Comparison of ENCODE assay signal across 23 cellular contexts in genomic region chr6:111583986-111584385, GRCh38. TPM values are rescaled to one million over a fixed set of nuclear protein-coding genes. Genes with fewer than 3 reads are reported as not detected.
DNase-seq lines count a peak whose midpoint lies in the region; ATAC-seq and TF ChIP-seq lines count a peak whose summit lies in the region.
"Had no signal": no experiment of that assay in that cellular context is flagged by ENCODE, and none has a peak within 500 bp of the region (broad histone marks: within the 10 kb centered on the region; RNA-seq: fewer than 3 reads in every experiment).

No MANE protein-coding gene starts in this region.

- peak overlapping the region in 2 of 3 donors; percentile 36 to 37 for H3K27ac Mint-ChIP-seq in CD4-positive, CD25-positive, alpha-beta regulatory T cell
- peak overlapping the region; percentile 45 for H3K27ac Mint-ChIP-seq in mesothelial cell of epicardium
- H3K27ac Mint-ChIP-seq: progenitor cell of endocrine pancreas; stimulated activated effector memory CD8-positive, alpha-beta T cell treated with anti-CD3 and anti-CD28 coated beads, Interleukin-12 subunit alpha, Interleukin-12 subunit beta, amount 100 ng/mL, for 72 hours; T-helper 17 cell had no signal

- H3K4me3 Mint-ChIP-seq in CD4-positive, CD25-positive, alpha-beta regulatory T cell: no peak overlapping the region
- H3K4me3 Mint-ChIP-seq in mesothelial cell of epicardium: no peak overlapping the region
- H3K4me3 Mint-ChIP-seq: memory B cell; stimulated activated effector memory CD8-positive, alpha-beta T cell treated with anti-CD3 and anti-CD28 coated beads, Interleukin-12 subunit alpha, Interleukin-12 subunit beta, amount 100 ng/mL, for 72 hours; T-helper 17 cell had no signal

- H3K4me3 ChIP-seq in CD4-positive, CD25-positive, alpha-beta regulatory T cell (ENCODE audit: low read depth, low read length): no peak overlapping the region
- no peak overlapping the region for H3K4me3 ChIP-seq in adipocyte (ENCODE audit: low read length)
- H3K4me3 ChIP-seq: HAP-1, Peyer's patch, SJSA1 had no signal

- peaks cover 35% of the 10 kb centered on the region for H3K36me3 Mint-ChIP-seq in CD4-positive, CD25-positive, alpha-beta regulatory T cell
- peaks cover 13% of the 10 kb centered on the region for H3K36me3 Mint-ChIP-seq in mesothelial cell of epicardium

- no peaks in the 10 kb centered on the region for H3K9me3 ChIP-seq in CD4-positive, CD25-positive, alpha-beta regulatory T cell (ENCODE audit: control insufficient read depth in 2 of 2, low read length in 2 of 2)
- no peaks in the 10 kb centered on the region for H3K9me3 ChIP-seq in adipocyte (ENCODE audit: control insufficient read depth, low read length)
- H3K9me3 ChIP-seq: HAP-1, Peyer's patch, SJSA1 had no signal

- DNase-seq in CD4-positive, CD25-positive, alpha-beta regulatory T cell: no peak
- DNase-seq in NCI-H1105 (lab: John Stamatoyannopoulos, UW): peak; percentile 28
- DNase-seq in adipocyte (ENCODE audit: low read depth): no peak
- no peak for DNase-seq in mesothelial cell of epicardium (ENCODE audit: low spot score in 2 of 2, unreplicated experiment in 2 of 2)
- DNase-seq: activated CD4-positive, alpha-beta T cell treated with anti-CD3 and anti-CD28 coated beads, Interleukin-2, amount 50 U/mL, for 1 hour; activated CD8-positive, alpha-beta memory T cell treated with anti-CD3 and anti-CD28 coated beads, Interleukin-2, amount 50 U/mL, for 48 hours; DND-41; foreskin fibroblast; hypothalamus; Karpas-422; NCI-H1092; NCI-H226; Peyer's patch; T-helper 17 cell had no signal

- no peaks in the 10 kb centered on the region for H3K9me3 Mint-ChIP-seq in CD4-positive, CD25-positive, alpha-beta regulatory T cell
- no peaks in the 10 kb centered on the region for H3K9me3 Mint-ChIP-seq in mesothelial cell of epicardium
- H3K9me3 Mint-ChIP-seq: memory B cell; stimulated activated effector memory CD8-positive, alpha-beta T cell treated with anti-CD3 and anti-CD28 coated beads, Interleukin-12 subunit alpha, Interleukin-12 subunit beta, amount 100 ng/mL, for 72 hours had no signal

- H3K27me3 Mint-ChIP-seq in CD4-positive, CD25-positive, alpha-beta regulatory T cell: no peaks in the 10 kb centered on the region
- no peaks in the 10 kb centered on the region for H3K27me3 Mint-ChIP-seq in mesothelial cell of epicardium (ENCODE audit: low read depth)
- H3K27me3 Mint-ChIP-seq: memory B cell, progenitor cell of endocrine pancreas, T-helper 17 cell had no signal

- H3K36me3 ChIP-seq in CD4-positive, CD25-positive, alpha-beta regulatory T cell (ENCODE audit: control insufficient read depth, insufficient read depth, low read length): peaks cover 8% of the 10 kb centered on the region
- H3K36me3 ChIP-seq in adipocyte (ENCODE audit: control insufficient read depth, insufficient read depth, low read length, severe bottlenecking): peaks cover 18% of the 10 kb centered on the region

- peaks cover 15% of the 10 kb centered on the region for H3K4me1 ChIP-seq in CD4-positive, CD25-positive, alpha-beta regulatory T cell (ENCODE audit: control insufficient read depth, insufficient read depth, low read length, poor library complexity, severe bottlenecking)
- peaks cover 76% of the 10 kb centered on the region for H3K4me1 ChIP-seq in adipocyte (ENCODE audit: control insufficient read depth, insufficient read depth, low read length)

- H3K9ac ChIP-seq in adipocyte (ENCODE audit: low read length): peak overlapping the region; percentile 62

- peaks cover 47 to 58% (median 54%) of the 10 kb centered on the region in 4 donors for H3K4me1 Mint-ChIP-seq in CD4-positive, CD25-positive, alpha-beta regulatory T cell
- peaks cover 21% of the 10 kb centered on the region for H3K4me1 Mint-ChIP-seq in mesothelial cell of epicardium

- H3K27me3 ChIP-seq in CD4-positive, CD25-positive, alpha-beta regulatory T cell (ENCODE audit: control insufficient read depth, insufficient read depth, low read length): no peaks in the 10 kb centered on the region
- no peaks in the 10 kb centered on the region for H3K27me3 ChIP-seq in adipocyte (replicated peaks; ENCODE audit: control insufficient read depth, insufficient read depth, low read length)
- H3K27me3 ChIP-seq: Peyer's patch, SJSA1 had no signal

- ATAC-seq in CD4-positive, CD25-positive, alpha-beta regulatory T cell (ENCODE audit: low read depth in 2 of 2): no peak
- ATAC-seq in HG03097 (IDR thresholded peaks at IDR 0.05; ENCODE audit: low FRiP score, unreplicated experiment): no peak
- ATAC-seq in HG02759 (IDR thresholded peaks at IDR 0.05; ENCODE audit: unreplicated experiment): no peak
- no peak for ATAC-seq in HG03108 (IDR thresholded peaks at IDR 0.05; ENCODE audit: unreplicated experiment)
- no peak for ATAC-seq in GM21723 (IDR thresholded peaks at IDR 0.05; ENCODE audit: unreplicated experiment)
- ATAC-seq: stimulated activated effector memory CD8-positive, alpha-beta T cell treated with anti-CD3 and anti-CD28 coated beads, Interleukin-12 subunit alpha, Interleukin-12 subunit beta, amount 100 ng/mL, for 72 hours; T-helper 17 cell had no signal

- H3K27ac ChIP-seq in CD4-positive, CD25-positive, alpha-beta regulatory T cell (ENCODE audit: insufficient read depth, low read length, poor library complexity, severe bottlenecking): no peak overlapping the region
- H3K27ac ChIP-seq: SJSA1 had no signal

- TF ChIP-seq CTCF in mesothelial cell of epicardium (IDR thresholded peaks at IDR 0.05; ENCODE audit: unreplicated experiment): no peak

RNA-seq across cellular contexts. Expression of gene TRAF3IP2, which starts 21.7 kb away (rescaled TPM):
- total RNA-seq in CD4-positive, CD25-positive, alpha-beta regulatory T cell: 28.7 TPM
- polyA plus RNA-seq in CD4-positive, CD25-positive, alpha-beta regulatory T cell: 10 to 100 TPM; 20.7 to 30.1 (median 25.2) TPM
- 29.9 to 32.0 TPM (median 30.5 TPM) in 3 replicates for total RNA-seq in mesothelial cell of epicardium
